Comparison of ENCODE assay signal across 1 cellular context in the genomic region with DNA sequence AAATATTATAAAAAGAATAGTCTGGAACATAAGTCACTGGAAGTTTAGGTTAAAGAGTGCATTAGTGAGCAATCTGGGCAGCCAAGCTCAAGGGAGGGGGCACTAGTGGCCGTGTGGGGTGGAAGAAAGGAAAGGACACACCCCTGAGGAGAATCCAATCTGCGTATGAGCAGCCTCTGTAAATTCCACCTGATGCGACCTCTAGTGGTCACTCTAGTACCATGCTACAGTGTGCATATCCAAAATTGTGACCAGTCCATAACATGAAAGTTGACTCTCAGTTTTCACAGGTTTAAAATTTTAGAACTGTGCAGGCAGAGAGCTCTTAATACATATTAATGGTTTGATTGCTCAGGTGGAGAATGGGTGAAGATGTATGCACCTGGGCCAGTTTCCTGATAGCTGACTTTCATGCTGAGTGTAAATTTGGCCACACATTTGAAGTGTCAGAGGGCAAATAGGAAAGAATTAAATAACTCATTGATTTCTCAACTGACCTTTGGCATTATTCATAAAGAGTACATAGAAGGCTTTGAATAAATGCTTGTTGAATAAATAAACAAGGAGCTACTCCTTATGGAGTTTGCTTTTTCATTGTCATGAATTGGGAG.
TF ChIP-seq lines count a peak whose summit lies in the region.

No MANE protein-coding gene starts in this region.

TF ChIP-seq in HCT116, 20 proteins besides CTCF, POLR2A, EP300 and RAD21 (continued from another document):
- TF ChIP-seq EGR1 (IDR thresholded peaks at IDR 0.05; ENCODE audit: low read depth): no peak
- TF ChIP-seq ZFX (IDR thresholded peaks at IDR 0.05): no peak
- TF ChIP-seq SRF (IDR thresholded peaks at IDR 0.05; ENCODE audit: low read depth): no peak
